In genomic region chr1:89451011-89451410, GRCh38 we compare ENCODE assay signal across 1 cellular context.
TF ChIP-seq lines count a peak whose summit lies in the region.

No MANE protein-coding gene starts in this region.

TF ChIP-seq in GM12878, 131 proteins besides CTCF, POLR2A, EP300 and RAD21 (continued from another document and continues in another):
- TF ChIP-seq, protein P1, sequence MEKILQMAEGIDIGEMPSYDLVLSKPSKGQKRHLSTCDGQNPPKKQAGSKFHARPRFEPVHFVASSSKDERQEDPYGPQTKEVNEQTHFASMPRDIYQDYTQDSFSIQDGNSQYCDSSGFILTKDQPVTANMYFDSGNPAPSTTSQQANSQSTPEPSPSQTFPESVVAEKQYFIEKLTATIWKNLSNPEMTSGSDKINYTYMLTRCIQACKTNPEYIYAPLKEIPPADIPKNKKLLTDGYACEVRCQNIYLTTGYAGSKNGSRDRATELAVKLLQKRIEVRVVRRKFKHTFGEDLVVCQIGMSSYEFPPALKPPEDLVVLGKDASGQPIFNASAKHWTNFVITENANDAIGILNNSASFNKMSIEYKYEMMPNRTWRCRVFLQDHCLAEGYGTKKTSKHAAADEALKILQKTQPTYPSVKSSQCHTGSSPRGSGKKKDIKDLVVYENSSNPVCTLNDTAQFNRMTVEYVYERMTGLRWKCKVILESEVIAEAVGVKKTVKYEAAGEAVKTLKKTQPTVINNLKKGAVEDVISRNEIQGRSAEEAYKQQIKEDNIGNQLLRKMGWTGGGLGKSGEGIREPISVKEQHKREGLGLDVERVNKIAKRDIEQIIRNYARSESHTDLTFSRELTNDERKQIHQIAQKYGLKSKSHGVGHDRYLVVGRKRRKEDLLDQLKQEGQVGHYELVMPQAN (conservative IDR thresholded peaks at IDR 0.05), result no peak
- TF ChIP-seq KDM1A (IDR thresholded peaks at IDR 0.05; ENCODE audit: borderline replicate concordance) (no peak), SREBF1 (IDR thresholded peaks at IDR 0.05; ENCODE audit: low read length) (no peak), EZH2 (IDR thresholded peaks at IDR 0.05; ENCODE audit: borderline replicate concordance, control insufficient read depth, low read depth, low read length) (no peak), TAF1 (IDR thresholded peaks at IDR 0.05; ENCODE audit: borderline replicate concordance, low read depth, low read length) (no peak), TCF7 (IDR thresholded peaks at IDR 0.05; ENCODE audit: borderline replicate concordance) (peak; percentile 49; the same call in 1 of the 2 replicates), HDAC2 (IDR thresholded peaks at IDR 0.05) (no peak), NFYA (IDR thresholded peaks at IDR 0.05; ENCODE audit: borderline replicate concordance, low read depth, low read length) (no peak), HDGF (IDR thresholded peaks at IDR 0.05) (no peak), SREBF2 (IDR thresholded peaks at IDR 0.05; ENCODE audit: low read length) (no peak), MAX (IDR thresholded peaks at IDR 0.05; ENCODE audit: low read depth, low read length) (no peak), KLF5 (IDR thresholded peaks at IDR 0.05; ENCODE audit: partially characterized antibody) (no peak), E2F8 (IDR thresholded peaks at IDR 0.05; ENCODE audit: low read depth, partially characterized antibody) (no peak), YY1 (IDR thresholded peaks at IDR 0.05; ENCODE audit: low read depth, low read length) (no peak), ZBTB4 (CRISPR knock-in tag; IDR thresholded peaks at IDR 0.05) (no peak), MEF2A (IDR thresholded peaks at IDR 0.05; ENCODE audit: insufficient read depth, low read depth, low read length) (peak; percentile 62; the same call in 1 of the 2 replicates), SMAD1 (IDR thresholded peaks at IDR 0.05; ENCODE audit: low read depth, partially characterized antibody) (no peak), ATF2 (IDR thresholded peaks at IDR 0.05; ENCODE audit: low read length) (peak; percentile 52; the same call in 1 of the 2 replicates), SIN3A (IDR thresholded peaks at IDR 0.05; ENCODE audit: low read depth, low read length) (no peak), STAT3 (IDR thresholded peaks at IDR 0.05; ENCODE audit: low read depth, low read length) (no peak), SP1 (IDR thresholded peaks at IDR 0.05; ENCODE audit: low read depth, low read length) (no peak), GATAD2B (conservative IDR thresholded peaks at IDR 0.05; ENCODE audit: low read depth) (no peak), SUZ12 (IDR thresholded peaks at IDR 0.05; ENCODE audit: unreplicated experiment) (no peak), ATF7 (IDR thresholded peaks at IDR 0.05; ENCODE audit: low read depth) (no peak), ZNF687 (IDR thresholded peaks at IDR 0.05) (no peak), BMI1 (IDR thresholded peaks at IDR 0.05; ENCODE audit: borderline replicate concordance) (no peak), EED (IDR thresholded peaks at IDR 0.05; ENCODE audit: low read depth) (no peak), GABPA (IDR thresholded peaks at IDR 0.05; ENCODE audit: low read depth) (no peak), ZNF274 (IDR thresholded peaks at IDR 0.05; ENCODE audit: insufficient read depth, insufficient read length) (no peak)
- TF ChIP-seq, protein P2, sequence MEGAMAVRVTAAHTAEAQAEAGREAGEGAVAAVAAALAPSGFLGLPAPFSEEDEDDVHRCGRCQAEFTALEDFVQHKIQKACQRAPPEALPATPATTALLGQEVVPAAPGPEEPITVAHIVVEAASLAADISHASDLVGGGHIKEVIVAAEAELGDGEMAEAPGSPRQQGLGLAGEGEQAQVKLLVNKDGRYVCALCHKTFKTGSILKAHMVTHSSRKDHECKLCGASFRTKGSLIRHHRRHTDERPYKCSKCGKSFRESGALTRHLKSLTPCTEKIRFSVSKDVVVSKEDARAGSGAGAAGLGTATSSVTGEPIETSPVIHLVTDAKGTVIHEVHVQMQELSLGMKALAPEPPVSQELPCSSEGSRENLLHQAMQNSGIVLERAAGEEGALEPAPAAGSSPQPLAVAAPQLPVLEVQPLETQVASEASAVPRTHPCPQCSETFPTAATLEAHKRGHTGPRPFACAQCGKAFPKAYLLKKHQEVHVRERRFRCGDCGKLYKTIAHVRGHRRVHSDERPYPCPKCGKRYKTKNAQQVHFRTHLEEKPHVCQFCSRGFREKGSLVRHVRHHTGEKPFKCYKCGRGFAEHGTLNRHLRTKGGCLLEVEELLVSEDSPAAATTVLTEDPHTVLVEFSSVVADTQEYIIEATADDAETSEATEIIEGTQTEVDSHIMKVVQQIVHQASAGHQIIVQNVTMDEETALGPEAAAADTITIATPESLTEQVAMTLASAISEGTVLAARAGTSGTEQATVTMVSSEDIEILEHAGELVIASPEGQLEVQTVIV (IDR thresholded peaks at IDR 0.05; ENCODE audit: borderline replicate concordance, partially characterized antibody), result no peak
- TF ChIP-seq, protein P3, sequence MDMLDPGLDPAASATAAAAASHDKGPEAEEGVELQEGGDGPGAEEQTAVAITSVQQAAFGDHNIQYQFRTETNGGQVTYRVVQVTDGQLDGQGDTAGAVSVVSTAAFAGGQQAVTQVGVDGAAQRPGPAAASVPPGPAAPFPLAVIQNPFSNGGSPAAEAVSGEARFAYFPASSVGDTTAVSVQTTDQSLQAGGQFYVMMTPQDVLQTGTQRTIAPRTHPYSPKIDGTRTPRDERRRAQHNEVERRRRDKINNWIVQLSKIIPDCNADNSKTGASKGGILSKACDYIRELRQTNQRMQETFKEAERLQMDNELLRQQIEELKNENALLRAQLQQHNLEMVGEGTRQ (IDR thresholded peaks at IDR 0.05; ENCODE audit: borderline replicate concordance, low read depth, low read length), result no peak
- TF ChIP-seq, protein P4, sequence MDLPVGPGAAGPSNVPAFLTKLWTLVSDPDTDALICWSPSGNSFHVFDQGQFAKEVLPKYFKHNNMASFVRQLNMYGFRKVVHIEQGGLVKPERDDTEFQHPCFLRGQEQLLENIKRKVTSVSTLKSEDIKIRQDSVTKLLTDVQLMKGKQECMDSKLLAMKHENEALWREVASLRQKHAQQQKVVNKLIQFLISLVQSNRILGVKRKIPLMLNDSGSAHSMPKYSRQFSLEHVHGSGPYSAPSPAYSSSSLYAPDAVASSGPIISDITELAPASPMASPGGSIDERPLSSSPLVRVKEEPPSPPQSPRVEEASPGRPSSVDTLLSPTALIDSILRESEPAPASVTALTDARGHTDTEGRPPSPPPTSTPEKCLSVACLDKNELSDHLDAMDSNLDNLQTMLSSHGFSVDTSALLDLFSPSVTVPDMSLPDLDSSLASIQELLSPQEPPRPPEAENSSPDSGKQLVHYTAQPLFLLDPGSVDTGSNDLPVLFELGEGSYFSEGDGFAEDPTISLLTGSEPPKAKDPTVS (IDR thresholded peaks at IDR 0.05; ENCODE audit: low read depth, low read length), result no peak
- TF ChIP-seq, protein P5, sequence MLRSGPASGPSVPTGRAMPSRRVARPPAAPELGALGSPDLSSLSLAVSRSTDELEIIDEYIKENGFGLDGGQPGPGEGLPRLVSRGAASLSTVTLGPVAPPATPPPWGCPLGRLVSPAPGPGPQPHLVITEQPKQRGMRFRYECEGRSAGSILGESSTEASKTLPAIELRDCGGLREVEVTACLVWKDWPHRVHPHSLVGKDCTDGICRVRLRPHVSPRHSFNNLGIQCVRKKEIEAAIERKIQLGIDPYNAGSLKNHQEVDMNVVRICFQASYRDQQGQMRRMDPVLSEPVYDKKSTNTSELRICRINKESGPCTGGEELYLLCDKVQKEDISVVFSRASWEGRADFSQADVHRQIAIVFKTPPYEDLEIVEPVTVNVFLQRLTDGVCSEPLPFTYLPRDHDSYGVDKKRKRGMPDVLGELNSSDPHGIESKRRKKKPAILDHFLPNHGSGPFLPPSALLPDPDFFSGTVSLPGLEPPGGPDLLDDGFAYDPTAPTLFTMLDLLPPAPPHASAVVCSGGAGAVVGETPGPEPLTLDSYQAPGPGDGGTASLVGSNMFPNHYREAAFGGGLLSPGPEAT (IDR thresholded peaks at IDR 0.05; ENCODE audit: low read depth), result no peak
- TF ChIP-seq, protein P6, sequence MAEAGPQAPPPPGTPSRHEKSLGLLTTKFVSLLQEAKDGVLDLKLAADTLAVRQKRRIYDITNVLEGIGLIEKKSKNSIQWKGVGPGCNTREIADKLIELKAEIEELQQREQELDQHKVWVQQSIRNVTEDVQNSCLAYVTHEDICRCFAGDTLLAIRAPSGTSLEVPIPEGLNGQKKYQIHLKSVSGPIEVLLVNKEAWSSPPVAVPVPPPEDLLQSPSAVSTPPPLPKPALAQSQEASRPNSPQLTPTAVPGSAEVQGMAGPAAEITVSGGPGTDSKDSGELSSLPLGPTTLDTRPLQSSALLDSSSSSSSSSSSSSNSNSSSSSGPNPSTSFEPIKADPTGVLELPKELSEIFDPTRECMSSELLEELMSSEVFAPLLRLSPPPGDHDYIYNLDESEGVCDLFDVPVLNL (IDR thresholded peaks at IDR 0.05; ENCODE audit: low read depth, low read length), result no peak
